19 cellular contexts compared by ENCODE assay signal in the genomic region with DNA sequence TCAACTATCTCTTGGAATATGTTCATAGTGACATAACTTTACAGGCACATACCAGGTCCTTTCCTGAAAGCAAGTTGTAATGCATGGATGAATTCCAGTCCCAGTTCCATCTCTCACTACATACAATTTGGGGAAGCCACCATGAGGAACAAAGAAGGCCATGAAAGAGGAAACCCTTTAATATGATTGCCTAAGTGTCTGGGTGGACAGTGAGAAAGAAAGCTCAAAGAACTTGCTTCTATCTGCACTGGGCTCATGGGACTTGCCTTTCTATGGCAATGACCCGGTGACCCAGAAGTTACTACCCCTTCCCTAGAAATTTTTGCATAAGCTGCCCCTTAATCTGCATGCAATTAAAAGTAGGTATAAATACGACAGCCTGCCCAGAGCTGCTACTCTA.
DNase-seq lines count a peak whose midpoint lies in the region; ATAC-seq and TF ChIP-seq lines count a peak whose summit lies in the region.
"Had no signal": no experiment of that assay in that cellular context is flagged by ENCODE, and none has a peak within 500 bp of the region (broad histone marks: within the 10 kb centered on the region; RNA-seq: fewer than 3 reads in every experiment).

No MANE protein-coding gene starts in this region.

- no peaks in the 10 kb centered on the region for H4K20me1 ChIP-seq in MM.1S (ENCODE audit: insufficient read depth, low read length)

- no peak overlapping the region for H3K9ac ChIP-seq in MM.1S (ENCODE audit: low read length)
- H3K9ac ChIP-seq: SK-N-SH had no signal

- no peaks in the 10 kb centered on the region for H3F3A ChIP-seq in MM.1S (ENCODE audit: insufficient read depth, low read length)

- H3K4me1 ChIP-seq in left lung (peaks cover 0 to 7% of the 10 kb centered on the region in 2 donors), upper lobe of right lung (no peaks in the 10 kb centered on the region), MM.1S (ENCODE audit: low read length) (no peaks in the 10 kb centered on the region)

- peak; percentile 28 for ATAC-seq in left lung
- ATAC-seq in upper lobe of right lung, result peak; percentile 81
- ATAC-seq in HG03571 (IDR thresholded peaks at IDR 0.05; ENCODE audit: unreplicated experiment), result no peak
- ATAC-seq in HG03460 (IDR thresholded peaks at IDR 0.05; ENCODE audit: unreplicated experiment), result no peak
- ATAC-seq: HCT116, Right ventricle myocardium inferior had no signal

- intact Hi-C loops in left lung (cut with DNase I), result no loop called here
- intact Hi-C loops in upper lobe of right lung (cut with DNase I), result no loop called here

- H3K27ac ChIP-seq in left lung, result no peak overlapping the region
- no peak overlapping the region for H3K27ac ChIP-seq in upper lobe of right lung
- no peak overlapping the region for H3K27ac ChIP-seq in MM.1S (ENCODE audit: low read length)

- DNase-seq in SIG-M5 treated with dmso at 0.1 percent for 504 hours (lab: John Stamatoyannopoulos, UW; ENCODE audit: unreplicated experiment) (peak; percentile 7), SIG-M5 (lab: John Stamatoyannopoulos, UW) (no peak), SKM-1 (lab: John Stamatoyannopoulos, UW; ENCODE audit: unreplicated experiment) (peak; percentile 60), left lung (no peak), upper lobe of right lung (no peak), MM.1S (no peak)
- DNase-seq: 8988T; Caco-2; CD4-positive, alpha-beta T cell; GF-D8; NCI-H1436 treated with DMSO at 0.1 percent for 48 hours; NCI-H2029; NCI-H345; NCI-H524 treated with DMSO at 0.1 percent for 48 hours; SK-N-SH had no signal

- no peak overlapping the region for H3K4me2 ChIP-seq in MM.1S (ENCODE audit: low read depth, low read length)
- H3K4me2 ChIP-seq: SK-N-SH had no signal

- H3K36me3 ChIP-seq in left lung (no peaks in the 10 kb centered on the region), upper lobe of right lung (no peaks in the 10 kb centered on the region), MM.1S (replicated peaks; ENCODE audit: insufficient read depth, low read length) (no peaks in the 10 kb centered on the region)

- TF ChIP-seq CTCF in left lung (IDR thresholded peaks at IDR 0.05), result no peak
- no peak for TF ChIP-seq CTCF in upper lobe of right lung (IDR thresholded peaks at IDR 0.05)
- no peak for TF ChIP-seq CTCF in MM.1S (IDR thresholded peaks at IDR 0.05; ENCODE audit: low read length)

- H3K27me3 ChIP-seq in left lung (no peaks in the 10 kb centered on the region), upper lobe of right lung (no peaks in the 10 kb centered on the region), MM.1S (replicated peaks; ENCODE audit: insufficient read depth, low read length) (no peaks in the 10 kb centered on the region)

- H3K9me2 ChIP-seq in MM.1S (replicated peaks; ENCODE audit: insufficient read depth, low read length), result no peaks in the 10 kb centered on the region
- H3K9me2 ChIP-seq: SK-N-SH had no signal

- H3K4me3 ChIP-seq in left lung (no peak overlapping the region), upper lobe of right lung (no peak overlapping the region), MM.1S (ENCODE audit: low read length) (no peak overlapping the region)

- H3K79me2 ChIP-seq in MM.1S (ENCODE audit: low read length), result no peaks in the 10 kb centered on the region

- H3K9me3 ChIP-seq in left lung (no peaks in the 10 kb centered on the region), upper lobe of right lung (no peaks in the 10 kb centered on the region), MM.1S (replicated peaks; ENCODE audit: insufficient read depth, low read length) (no peaks in the 10 kb centered on the region)
- H3K9me3 ChIP-seq: Caco-2, SK-N-SH had no signal

- H2AFZ ChIP-seq in MM.1S (ENCODE audit: low read length), result no peak overlapping the region

Comparison
In these comparisons a context has a peak if more than half of its experiments do, and no peak if none do; other contexts are left out.
1. DNase-seq: peak in SIG-M5 treated with dmso at 0.1 percent for 504 hours (single experiment) and SKM-1 (single experiment); none in SIG-M5 (single experiment), left lung (0 of 2), upper lobe of right lung (single experiment) and MM.1S (single experiment).
2. ATAC-seq: peak in left lung (single experiment) and upper lobe of right lung (single experiment); none in HG03571 (single experiment) and HG03460 (single experiment).